17 cellular contexts compared by ENCODE assay signal in the genomic region with DNA sequence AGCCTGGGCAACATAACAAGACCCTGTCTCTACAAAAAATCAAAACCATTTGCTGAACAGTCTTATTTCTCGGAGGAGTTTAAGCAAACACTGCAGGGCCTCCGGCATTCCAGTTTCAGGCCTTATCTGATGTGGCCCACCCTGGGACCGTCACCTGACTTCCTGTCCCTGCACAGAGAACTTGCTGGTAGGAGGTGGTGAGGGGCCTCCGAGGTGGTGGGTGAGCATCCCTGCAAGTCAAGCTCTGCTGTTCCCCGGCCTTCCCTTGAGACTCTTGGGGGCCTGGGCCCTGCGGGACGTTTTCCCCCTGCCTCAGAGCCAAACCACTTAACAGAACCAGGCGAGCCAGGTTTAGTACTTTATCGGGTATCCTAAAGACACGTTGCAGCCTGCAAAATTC.
"Had no signal": no experiment of that assay in that cellular context is flagged by ENCODE, and none has a peak within 500 bp of the region (broad histone marks: within the 10 kb centered on the region; RNA-seq: fewer than 3 reads in every experiment).

No MANE protein-coding gene starts in this region.

- ATAC-seq: activated CD4-positive, CD25-positive, alpha-beta regulatory T cell treated with anti-CD3 and anti-CD28 coated beads, Interleukin-2, amount 50 U/mL, for 24 hours; left lobe of liver had no signal

- H3K27me3 ChIP-seq: foreskin keratinocyte, ovary, thyroid gland, vagina had no signal

- H3K27me3 Mint-ChIP-seq: memory B cell had no signal

- H3K9me3 Mint-ChIP-seq: activated T-helper 2 cell treated with anti-CD3 and anti-CD28 coated beads, Interferon-gamma antibody, Interleukin-2, Interleukin-4, amounts not matched to agents 10 μg/mL and 5 μg/mL and 100 μg/mL, durations not matched to agents 14 hours and 24 hours and 36 hours; memory B cell; neural crest cell; T-helper 2 cell treated with Interferon-gamma antibody and Interleukin-4, amounts not matched to agents 5 μg/mL and 100 μg/mL, for 36 hours had no signal

- H3K4me1 ChIP-seq: foreskin keratinocyte had no signal

- H3K27ac Mint-ChIP-seq: activated T-helper 2 cell treated with anti-CD3 and anti-CD28 coated beads, Interferon-gamma antibody, Interleukin-2, Interleukin-4, amounts not matched to agents 10 μg/mL and 5 μg/mL and 100 μg/mL, durations not matched to agents 14 hours and 24 hours and 36 hours; memory B cell; T-helper 2 cell treated with Interferon-gamma antibody and Interleukin-4, amounts not matched to agents 5 μg/mL and 100 μg/mL, for 36 hours had no signal

- H3K4me3 ChIP-seq: ovary, thyroid gland, vagina had no signal

- H3K27ac ChIP-seq: foreskin keratinocyte, ovary, thyroid gland, vagina had no signal

- H3K9me3 ChIP-seq: ovary, thyroid gland, vagina had no signal

- H3K36me3 ChIP-seq: ovary, thyroid gland, vagina had no signal

- DNase-seq: activated CD4-positive, alpha-beta T cell treated with anti-CD3 and anti-CD28 coated beads, Interleukin-2, amount 50 U/mL, for 48 hours; activated CD8-positive, alpha-beta memory T cell treated with anti-CD3 and anti-CD28 coated beads, Interleukin-2, amount 50 U/mL, for 4 hours; foreskin keratinocyte; ovary; stimulated activated CD4-positive, alpha-beta T cell treated with anti-CD3 and anti-CD28 coated beads, Interleukin-15, amount 100 ng/mL, for 24 hours; stimulated activated CD4-positive, alpha-beta T cell treated with anti-CD3 and anti-CD28 coated beads, Interleukin-4, amount 100 ng/mL, for 24 hours; thyroid gland had no signal

- FAIRE-seq: astrocyte, endothelial cell of umbilical vein, islet of Langerhans had no signal

- H3K4me3 Mint-ChIP-seq: memory B cell; neural crest cell; T-helper 2 cell treated with Interferon-gamma antibody and Interleukin-4, amounts not matched to agents 5 μg/mL and 100 μg/mL, for 36 hours had no signal
